Comparison of ENCODE assay signal across 17 cellular contexts in genomic region chr2:46649004-46649403, GRCh38. TPM values are rescaled to one million over a fixed set of nuclear protein-coding genes. Genes with fewer than 3 reads are reported as not detected.
DNase-seq lines count a peak whose midpoint lies in the region; ATAC-seq and TF ChIP-seq lines count a peak whose summit lies in the region.
"Had no signal": no experiment of that assay in that cellular context is flagged by ENCODE, and none has a peak within 500 bp of the region (broad histone marks: within the 10 kb centered on the region; RNA-seq: fewer than 3 reads in every experiment).

No MANE protein-coding gene starts in this region.

- no TSS peak for BruUV-seq in MCF 10A (replicated peaks; lab: Mats Ljungman, UMichigan)

- no peak overlapping the region for H3K4me3 ChIP-seq in breast epithelium
- H3K4me3 ChIP-seq in mesenchymal stem cell (ENCODE audit: insufficient read depth in 1 of 2, low read depth in 1 of 2, low read length in 2 of 2), result no peak overlapping the region
- no peak overlapping the region for H3K4me3 ChIP-seq in upper lobe of right lung
- H3K4me3 ChIP-seq: BLaER1 treated with 17β-estradiol and CSF1 and Interleukin-3, amounts not matched to agents 10 nM and 100 nM had no signal

- no peaks in the 10 kb centered on the region for H3K27me3 Mint-ChIP-seq in MCF 10A (ENCODE audit: insufficient read depth, unreplicated experiment)
- H3K27me3 Mint-ChIP-seq: CD4-positive, alpha-beta T cell; CD8-positive, alpha-beta memory T cell had no signal

- no peaks in the 10 kb centered on the region for H3K9me3 Mint-ChIP-seq in MCF 10A (ENCODE audit: unreplicated experiment)
- H3K9me3 Mint-ChIP-seq: CD4-positive, alpha-beta T cell; CD8-positive, alpha-beta memory T cell had no signal

- no peak overlapping the region for H3K14ac ChIP-seq in mesenchymal stem cell (ENCODE audit: low read length in 2 of 2)

- no peak for TF ChIP-seq POLR2A in breast epithelium (IDR thresholded peaks at IDR 0.05)

- H3K79me1 ChIP-seq in mesenchymal stem cell (replicated peaks; ENCODE audit: low read length, poor library complexity, severe bottlenecking), result no peaks in the 10 kb centered on the region

- DNase-seq in MCF 10A (ENCODE audit: unreplicated experiment) (no peak), breast epithelium (ENCODE audit: low spot score in 2 of 2) (no peak), mesenchymal stem cell (no peak), upper lobe of right lung (no peak), DMS53 treated with DMSO at 0.1 percent for 48 hours (lab: John Stamatoyannopoulos, UW; ENCODE audit: unreplicated experiment) (no peak)
- no peak for DNase-seq in stimulated activated CD4-positive, alpha-beta T cell treated with anti-CD3 and anti-CD28 coated beads, Interleukin-4, amount 100 ng/mL, for 1 hour
- DNase-seq: ACHN; AML-193; BE2C; Calu3; CD4-positive, alpha-beta T cell; CD8-positive, alpha-beta memory T cell; DND-41; H7; HCEC 1CT had no signal

- no peak overlapping the region for H3K18ac ChIP-seq in mesenchymal stem cell (ENCODE audit: low read depth in 1 of 2, low read length in 2 of 2)

- H3K9me3 ChIP-seq in breast epithelium, result no peaks in the 10 kb centered on the region
- no peaks in the 10 kb centered on the region for H3K9me3 ChIP-seq in mesenchymal stem cell (ENCODE audit: control insufficient read depth, low read length)
- H3K9me3 ChIP-seq in upper lobe of right lung, result no peaks in the 10 kb centered on the region
- H3K9me3 ChIP-seq: BE2C had no signal

- no peak overlapping the region for H3K4me3 Mint-ChIP-seq in MCF 10A (ENCODE audit: unreplicated experiment)
- H3K4me3 Mint-ChIP-seq: CD14-positive monocyte; CD4-positive, alpha-beta T cell; CD8-positive, alpha-beta memory T cell had no signal

- H2BK15ac ChIP-seq in mesenchymal stem cell (ENCODE audit: low read depth, poor library complexity, severe bottlenecking), result no peak overlapping the region

- H3K4me1 Mint-ChIP-seq in MCF 10A (ENCODE audit: insufficient read depth, unreplicated experiment), result peaks cover 41% of the 10 kb centered on the region
- H3K4me1 Mint-ChIP-seq: CD14-positive monocyte; CD8-positive, alpha-beta memory T cell had no signal

- H3K4me2 ChIP-seq in mesenchymal stem cell (ENCODE audit: low read length, poor library complexity, severe bottlenecking), result no peak overlapping the region
- H3K4me2 ChIP-seq: BLaER1 treated with 17β-estradiol and CSF1 and Interleukin-3, amounts not matched to agents 10 nM and 100 nM had no signal

- peaks cover 7% of the 10 kb centered on the region for H3K36me3 Mint-ChIP-seq in MCF 10A (ENCODE audit: insufficient read depth, unreplicated experiment)

- 100% methylated on average over 1 of the region's 5 CpGs for WGBS in mesenchymal stem cell

- no peak overlapping the region for H2AK5ac ChIP-seq in mesenchymal stem cell (ENCODE audit: low read length, severe bottlenecking)

- H2BK120ac ChIP-seq in mesenchymal stem cell (ENCODE audit: low read depth, low read length), result peak overlapping the region; percentile 8

- H3K36me3 ChIP-seq in breast epithelium (no peaks in the 10 kb centered on the region), mesenchymal stem cell (ENCODE audit: control insufficient read depth in 1 of 2, insufficient read depth in 2 of 2, low read depth in 1 of 2, low read length in 2 of 2) (peaks cover 0 to 14% of the 10 kb centered on the region in 2 experiments), upper lobe of right lung (no peaks in the 10 kb centered on the region)
- H3K36me3 ChIP-seq: BE2C; BLaER1 treated with 17β-estradiol and CSF1 and Interleukin-3, amounts not matched to agents 10 nM and 100 nM had no signal

- intact Hi-C loops in MCF 10A (cut with micrococcal nuclease) (no loop called here), breast epithelium (cut with DNase I; ENCODE audit: low total_unique reads) (loop anchor here (10.0 kb wide), 1 partner anchor 226 kb away; no protein-coding TSS in a partner anchor), upper lobe of right lung (cut with DNase I) (no loop called here)

- no peak overlapping the region for H2BK5ac ChIP-seq in mesenchymal stem cell (ENCODE audit: low read depth, low read length, poor library complexity, severe bottlenecking)

- H3K27ac ChIP-seq in breast epithelium (no peak overlapping the region), mesenchymal stem cell (ENCODE audit: low read length, poor library complexity, severe bottlenecking) (no peak overlapping the region), upper lobe of right lung (peak overlapping the region; percentile 38)
- H3K27ac ChIP-seq: BLaER1 treated with 17β-estradiol and CSF1 and Interleukin-3, amounts not matched to agents 10 nM and 100 nM had no signal

- no peak overlapping the region for H4K8ac ChIP-seq in mesenchymal stem cell (ENCODE audit: low read length)

- CTCF ChIA-PET in MCF 10A (lab: Yijun Ruan, JAX), result interaction anchor here (1.1 to 4.3 kb wide), 6 partner anchors 14 to 228 kb away, joined by 3 to 65 read pairs (median 15); no protein-coding TSS in a partner anchor

- H3K4me1 ChIP-seq in breast epithelium (peaks cover 0 to 5% of the 10 kb centered on the region in 2 donors), mesenchymal stem cell (ENCODE audit: control insufficient read depth, insufficient read depth, low read depth, low read length) (no peaks in the 10 kb centered on the region), upper lobe of right lung (peaks cover 25% of the 10 kb centered on the region)
- H3K4me1 ChIP-seq: BE2C had no signal

- POLR2A ChIA-PET in MCF 10A (lab: Yijun Ruan, JAX), result interaction anchor here (0.6 to 4.1 kb wide), 8 partner anchors 11 to 228 kb away, joined by 3 to 35 read pairs (median 4); no protein-coding TSS in a partner anchor

- H3K4ac ChIP-seq in mesenchymal stem cell (ENCODE audit: low read depth in 1 of 2, low read length in 2 of 2), result no peak overlapping the region

- ATAC-seq in upper lobe of right lung, result no peak

- peak overlapping the region; percentile 3 for H3K9ac ChIP-seq in mesenchymal stem cell (ENCODE audit: low read length)
- H3K9ac ChIP-seq: BLaER1 treated with 17β-estradiol and CSF1 and Interleukin-3, amounts not matched to agents 10 nM and 100 nM had no signal

- no peak overlapping the region for H2AFZ ChIP-seq in mesenchymal stem cell (ENCODE audit: low read depth, low read length)

- no peak overlapping the region for H4K91ac ChIP-seq in mesenchymal stem cell (ENCODE audit: low read length)

- H3K27ac Mint-ChIP-seq in MCF 10A (ENCODE audit: low read depth, unreplicated experiment), result peak overlapping the region; percentile 73
- H3K27ac Mint-ChIP-seq: CD4-positive, alpha-beta T cell had no signal

- no peaks in the 10 kb centered on the region for H3K27me3 ChIP-seq in breast epithelium
- no peaks in the 10 kb centered on the region for H3K27me3 ChIP-seq in mesenchymal stem cell (ENCODE audit: control insufficient read depth in 1 of 2, insufficient read depth in 1 of 2, low read length in 2 of 2)
- H3K27me3 ChIP-seq in upper lobe of right lung, result no peaks in the 10 kb centered on the region
- H3K27me3 ChIP-seq: BE2C; BLaER1 treated with 17β-estradiol and CSF1 and Interleukin-3, amounts not matched to agents 10 nM and 100 nM had no signal

- TF ChIP-seq CTCF in MCF 10A (IDR thresholded peaks at IDR 0.05; ENCODE audit: unreplicated experiment) (no peak), breast epithelium (IDR thresholded peaks at IDR 0.05) (no peak), upper lobe of right lung (IDR thresholded peaks at IDR 0.05) (no peak)

- no peak overlapping the region for H3K23ac ChIP-seq in mesenchymal stem cell (ENCODE audit: low read length in 2 of 2)

- no peak overlapping the region for H2BK12ac ChIP-seq in mesenchymal stem cell (ENCODE audit: low read length in 2 of 2)

RNA-seq across cellular contexts. Expression of gene CRIPT, which starts 32.0 kb away (rescaled TPM):
- total RNA-seq in MCF 10A (2022) (11.1 and 14.3 TPM in 2 replicates), breast epithelium (10 to 100 TPM; 13.0 to 40.1 (median 22.6) TPM), upper lobe of right lung (15.3 TPM)
- 8.3 TPM for polyA plus RNA-seq in mesenchymal stem cell (2013, experiment 1 of 2)
- polyA plus RNA-seq in mesenchymal stem cell (2013, experiment 2 of 2), result 8.5 TPM

RNA-seq across cellular contexts. Expression of gene PIGF, which starts 32.2 kb away (rescaled TPM):
- total RNA-seq in MCF 10A (2022) (23.0 and 24.5 TPM in 2 replicates), breast epithelium (10 to 100 TPM; 13.8 to 27.1 (median 22.9) TPM), upper lobe of right lung (21.9 TPM)
- 21.3 TPM for polyA plus RNA-seq in mesenchymal stem cell (2013, experiment 1 of 2)
- 21.4 TPM for polyA plus RNA-seq in mesenchymal stem cell (2013, experiment 2 of 2)

RNA-seq across cellular contexts. Expression of gene SOCS5, which starts 50.1 kb away (rescaled TPM):
- total RNA-seq in MCF 10A (2022) (9.8 and 10.9 TPM in 2 replicates), breast epithelium (10 to 100 TPM; 38.0 to 83.6 (median 40.0) TPM), upper lobe of right lung (27.5 TPM)
- polyA plus RNA-seq in mesenchymal stem cell (2013, experiment 1 of 2), result 17.2 TPM
- polyA plus RNA-seq in mesenchymal stem cell (2013, experiment 2 of 2), result 17.6 TPM
